In the genomic region with DNA sequence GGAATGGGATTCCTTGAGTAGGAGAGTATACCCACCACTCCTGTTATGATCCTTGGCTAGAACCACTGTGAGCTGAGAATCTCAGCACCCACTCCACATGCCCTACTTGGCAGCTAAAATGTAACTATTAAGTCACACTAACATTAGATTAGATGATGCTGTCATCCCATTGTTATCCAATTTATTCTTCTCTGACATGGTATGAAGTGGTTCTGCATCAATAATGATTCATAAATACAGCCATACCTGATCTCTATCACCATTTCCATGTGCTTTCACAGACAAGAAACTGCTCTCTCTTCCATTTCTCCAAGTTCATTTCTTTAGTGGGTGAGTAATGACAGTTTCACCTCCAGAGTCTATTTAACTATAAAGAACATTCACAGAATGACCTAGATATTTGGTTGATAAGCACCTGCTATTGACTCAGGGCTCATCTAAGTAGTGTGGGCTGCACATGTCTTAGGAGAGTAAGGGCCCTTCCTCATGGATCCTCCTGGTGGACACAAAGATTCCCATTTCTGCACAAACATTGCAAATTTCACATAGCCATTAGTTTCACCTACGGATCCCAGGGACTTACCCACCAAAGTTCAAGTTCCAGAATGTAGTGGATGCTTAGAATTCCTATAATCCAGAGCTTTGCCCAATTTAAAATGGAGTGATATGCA, we compare ENCODE assay signal across 14 cellular contexts.
A peak's percentile ranks its signal among the peaks of the same experiment; 100 is the strongest.
DNase-seq lines count a peak whose midpoint lies in the region; ATAC-seq and TF ChIP-seq lines count a peak whose summit lies in the region.
"Had no signal": no experiment of that assay in that cellular context is flagged by ENCODE, and none has a peak within 500 bp of the region (broad histone marks: within the 10 kb centered on the region; RNA-seq: fewer than 3 reads in every experiment).

No MANE protein-coding gene starts in this region.

- no peak overlapping the region for H3K4me3 ChIP-seq in ACC112 (ENCODE audit: low read depth, low read length)
- H3K4me3 ChIP-seq: adrenal gland had no signal

- H3K36me3 ChIP-seq in ACC112 (ENCODE audit: insufficient read depth, low read length): no peaks in the 10 kb centered on the region
- H3K36me3 ChIP-seq: adrenal gland had no signal

- peaks cover 13% of the 10 kb centered on the region for H3K79me2 ChIP-seq in ACC112 (ENCODE audit: control insufficient read depth, insufficient read depth, low read length, unreplicated experiment)

- H3K36me3 Mint-ChIP-seq in chondrocyte (ENCODE audit: low read depth): no peaks in the 10 kb centered on the region
- H3K36me3 Mint-ChIP-seq in activated T-cell treated with anti-CD3 and anti-CD28 coated beads, Interleukin-2, amount 50 U/mL, for 24 hours (ENCODE audit: low read depth): no peaks in the 10 kb centered on the region

- H3K4me3 Mint-ChIP-seq in chondrocyte (ENCODE audit: unreplicated experiment): no peak overlapping the region
- no peak overlapping the region for H3K4me3 Mint-ChIP-seq in activated T-cell treated with anti-CD3 and anti-CD28 coated beads, Interleukin-2, amount 50 U/mL, for 24 hours
- H3K4me3 Mint-ChIP-seq: activated T-cell treated with anti-CD3 and anti-CD28 coated beads, Interleukin-2, amount 50 U/mL, for 4 hours had no signal

- peaks cover 43% of the 10 kb centered on the region for H3K4me1 Mint-ChIP-seq in chondrocyte (ENCODE audit: low read depth)
- peaks cover 4% of the 10 kb centered on the region for H3K4me1 Mint-ChIP-seq in activated T-cell treated with anti-CD3 and anti-CD28 coated beads, Interleukin-2, amount 50 U/mL, for 24 hours (ENCODE audit: low read depth)

- TF ChIP-seq CTCF in chondrocyte (IDR thresholded peaks at IDR 0.05): peak; percentile 15

- H3K27ac Mint-ChIP-seq in chondrocyte (ENCODE audit: unreplicated experiment): peak overlapping the region; percentile 15
- no peak overlapping the region for H3K27ac Mint-ChIP-seq in activated T-cell treated with anti-CD3 and anti-CD28 coated beads, Interleukin-2, amount 50 U/mL, for 24 hours

- no peaks in the 10 kb centered on the region for H3K27me3 Mint-ChIP-seq in chondrocyte (ENCODE audit: low read depth)
- H3K27me3 Mint-ChIP-seq in activated T-cell treated with anti-CD3 and anti-CD28 coated beads, Interleukin-2, amount 50 U/mL, for 24 hours: peaks cover 5% of the 10 kb centered on the region

- no peaks in the 10 kb centered on the region for H3K27me3 ChIP-seq in ACC112 (ENCODE audit: insufficient read depth, low read length)
- H3K27me3 ChIP-seq: adrenal gland had no signal

- H3K4me1 ChIP-seq in ACC112 (ENCODE audit: control insufficient read depth, insufficient read depth, low read length, unreplicated experiment): peaks cover 18% of the 10 kb centered on the region
- H3K4me1 ChIP-seq: adrenal gland had no signal

- peak; percentile 17 for ATAC-seq in GM19397 (IDR thresholded peaks at IDR 0.05; ENCODE audit: unreplicated experiment)
- ATAC-seq in HG03342 (IDR thresholded peaks at IDR 0.05; ENCODE audit: unreplicated experiment): peak; percentile 3

- no peak overlapping the region for H2AFZ ChIP-seq in ACC112 (ENCODE audit: low read length, unreplicated experiment)

- peak overlapping the region; percentile 46; the same call in 1 of the 2 replicates for H3K27ac ChIP-seq in ACC112 (ENCODE audit: low read depth, low read length)
- H3K27ac ChIP-seq: adrenal gland had no signal

- no peaks in the 10 kb centered on the region for H3K9me3 Mint-ChIP-seq in chondrocyte (ENCODE audit: low read depth)
- no peaks in the 10 kb centered on the region for H3K9me3 Mint-ChIP-seq in activated T-cell treated with anti-CD3 and anti-CD28 coated beads, Interleukin-2, amount 50 U/mL, for 24 hours
- H3K9me3 Mint-ChIP-seq: activated T-cell treated with anti-CD3 and anti-CD28 coated beads, Interleukin-2, amount 50 U/mL, for 4 hours had no signal

- DNase-seq in chondrocyte (ENCODE audit: low spot score) (no peak), NCI-H1417 (lab: John Stamatoyannopoulos, UW) (no peak), AG08396 (ENCODE audit: low spot score) (no peak), ureter (ENCODE audit: low spot score) (no peak)
- DNase-seq in activated T-cell treated with anti-CD3 and anti-CD28 coated beads, Interleukin-2, amount 50 U/mL, for 24 hours: no peak
- DNase-seq: activated CD4-positive, alpha-beta T cell treated with anti-CD3 and anti-CD28 coated beads, Interleukin-2, amount 50 U/mL, for 1 hour; activated T-cell treated with anti-CD3 and anti-CD28 coated beads, Interleukin-2, amount 50 U/mL, for 4 hours; adrenal gland; islet precursor cell; NCI-H1436; stimulated activated naive CD4-positive, alpha-beta T cell had no signal
